8 cellular contexts compared by ENCODE assay signal in the genomic region with DNA sequence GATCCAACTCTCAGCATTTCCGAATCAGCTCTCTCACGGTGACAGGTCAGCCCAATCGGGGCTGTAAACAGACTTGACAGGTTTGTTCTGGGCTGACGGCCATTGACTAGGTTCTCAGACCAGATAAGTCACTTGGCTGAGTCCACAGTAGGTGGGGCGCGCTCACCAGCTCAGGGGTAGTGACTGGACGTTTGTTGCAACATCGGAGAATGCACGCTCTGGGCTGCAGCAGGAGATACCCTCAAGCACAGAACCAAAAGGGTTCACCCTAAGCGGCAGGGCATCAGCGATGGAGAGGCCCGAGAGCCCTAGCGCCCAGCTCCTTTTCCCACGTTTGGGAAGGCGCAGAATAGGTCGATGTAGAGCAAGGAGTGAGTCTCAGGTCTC.
DNase-seq lines count a peak whose midpoint lies in the region; ATAC-seq lines count a peak whose summit lies in the region.

No MANE protein-coding gene starts in this region.

- H3K4me1 ChIP-seq in NT2/D1 (ENCODE audit: insufficient read depth, insufficient read length) = no peaks in the 10 kb centered on the region

- H3K36me3 ChIP-seq in NT2/D1 (ENCODE audit: insufficient read depth, insufficient read length, low read length) = no peaks in the 10 kb centered on the region

- peaks cover 41% of the 10 kb centered on the region for H3K4me1 Mint-ChIP-seq in central memory CD8-positive, alpha-beta T cell

- H3K36me3 Mint-ChIP-seq in central memory CD8-positive, alpha-beta T cell (ENCODE audit: insufficient read depth) = peaks cover 33% of the 10 kb centered on the region

- ATAC-seq in HG02588 (IDR thresholded peaks at IDR 0.05; ENCODE audit: unreplicated experiment) = peak; percentile 12
- no peak for ATAC-seq in central memory CD8-positive, alpha-beta T cell (replicated peaks; ENCODE audit: extremely low read depth, poor library complexity, severe bottlenecking)

- peak overlapping the region; percentile 85 for H3K4me3 ChIP-seq in NT2/D1 (ENCODE audit: insufficient read length, low read depth)

- no peaks in the 10 kb centered on the region for H3K27me3 Mint-ChIP-seq in central memory CD8-positive, alpha-beta T cell

- no peaks in the 10 kb centered on the region for H3K27me3 ChIP-seq in NT2/D1 (ENCODE audit: insufficient read depth, insufficient read length)

- peak overlapping the region; percentile 80 for H3K9ac ChIP-seq in NT2/D1 (ENCODE audit: insufficient read length, low read depth)

- H3K9me3 ChIP-seq in NT2/D1 (ENCODE audit: insufficient read depth, low read length) = no peaks in the 10 kb centered on the region

- H3K27ac Mint-ChIP-seq in central memory CD8-positive, alpha-beta T cell (ENCODE audit: low read depth) = peak overlapping the region; percentile 91

- H3K4me3 Mint-ChIP-seq in central memory CD8-positive, alpha-beta T cell = peak overlapping the region; percentile 89

- DNase-seq in SIG-M5 treated with dmso at 0.1 percent for 504 hours (lab: John Stamatoyannopoulos, UW; ENCODE audit: unreplicated experiment) (peak; percentile 64), SIG-M5 (lab: John Stamatoyannopoulos, UW) (no peak), NT2/D1 (ENCODE audit: low read depth, low spot score) (no peak), kidney glomerular epithelial cell (lab: John Stamatoyannopoulos, UW) (peak; percentile 19)
- no peak for DNase-seq in central memory CD8-positive, alpha-beta T cell (ENCODE audit: low spot score in 2 of 2)
- peak; percentile 1 to 20 for DNase-seq in stimulated activated CD8-positive, alpha-beta memory T cell treated with anti-CD3 and anti-CD28 coated beads, Interleukin-2, amount 100 ng/mL, for 48 hours (ENCODE audit: low read depth in 2 of 2)
- no peak for DNase-seq in activated CD8-positive, alpha-beta memory T cell treated with anti-CD3 and anti-CD28 coated beads for 24 hours

- no peaks in the 10 kb centered on the region for H3K9me3 Mint-ChIP-seq in central memory CD8-positive, alpha-beta T cell

Comparison
In these comparisons a context has a peak if more than half of its experiments do, and no peak if none do; other contexts are left out.
1. DNase-seq: peak in SIG-M5 treated with dmso at 0.1 percent for 504 hours (single experiment), kidney glomerular epithelial cell (single experiment) and stimulated activated CD8-positive, alpha-beta memory T cell treated with anti-CD3 and anti-CD28 coated beads, Interleukin-2, amount 100 ng/mL, for 48 hours (2 of 2); none in SIG-M5 (single experiment), NT2/D1 (single experiment), central memory CD8-positive, alpha-beta T cell (0 of 2) and activated CD8-positive, alpha-beta memory T cell treated with anti-CD3 and anti-CD28 coated beads for 24 hours (single experiment).